ENCODE assay signal across 8 cellular contexts in genomic region chr7:64045301-64046040, GRCh38. TPM values are rescaled to one million over a fixed set of nuclear protein-coding genes. Genes with fewer than 3 reads are reported as not detected.
A peak's percentile ranks its signal among the peaks of the same experiment; 100 is the strongest.
DNase-seq lines count a peak whose midpoint lies in the region; ATAC-seq and TF ChIP-seq lines count a peak whose summit lies in the region.

Gene ZNF727, plus strand, starts transcription at chr7:64045434. Its CDS starts 188 bp downstream, at chr7:64045622.

- peaks cover 2 to 23% of the 10 kb centered on the region in 2 donors for H3K9me3 ChIP-seq in lung (ENCODE audit: control insufficient read depth in 2 of 2, insufficient read depth in 1 of 2, low read length in 1 of 2)
- peaks cover 1 to 88% (median 46%) of the 10 kb centered on the region in 4 donors for H3K9me3 ChIP-seq in stomach

- H3K36me3 Mint-ChIP-seq in activated naive CD8-positive, alpha-beta T cell treated with anti-CD3 and anti-CD28 coated beads, Interleukin-2, amount 50 U/mL, for 24 hours (ENCODE audit: low read depth) = peaks cover 1% of the 10 kb centered on the region

- TF ChIP-seq EP300 in stomach (IDR thresholded peaks at IDR 0.05) = no peak

- peak; percentile 36 for ATAC-seq in activated naive CD8-positive, alpha-beta T cell treated with anti-CD3 and anti-CD28 coated beads, Interleukin-2, amount 50 U/mL, for 24 hours
- ATAC-seq in lung (ENCODE audit: insufficient read depth, low FRiP score) = peak; percentile 79
- ATAC-seq in GM18868 (IDR thresholded peaks at IDR 0.05; ENCODE audit: unreplicated experiment) = no peak

- peaks cover 32% of the 10 kb centered on the region for H3K9me3 Mint-ChIP-seq in activated naive CD8-positive, alpha-beta T cell treated with anti-CD3 and anti-CD28 coated beads, Interleukin-2, amount 50 U/mL, for 24 hours

- H3K27me3 ChIP-seq in lung (ENCODE audit: control insufficient read depth, insufficient read depth) (no peaks in the 10 kb centered on the region), stomach (no peaks in the 10 kb centered on the region)

- H3K4me3 ChIP-seq in lung = peak within 1 kb of the TSS; percentile 73
- H3K4me3 ChIP-seq in stomach = peak within 1 kb of the TSS; percentile 6 to 52 (median 44)

- H3K4me3 Mint-ChIP-seq in activated naive CD8-positive, alpha-beta T cell treated with anti-CD3 and anti-CD28 coated beads, Interleukin-2, amount 50 U/mL, for 24 hours = peak within 1 kb of the TSS; percentile 45

- H3K4me1 Mint-ChIP-seq in activated naive CD8-positive, alpha-beta T cell treated with anti-CD3 and anti-CD28 coated beads, Interleukin-2, amount 50 U/mL, for 24 hours = no peaks in the 10 kb centered on the region

- WGBS in lung, 2 donors = 5 to 16% methylated on average over 33 of the region's 33 CpGs
- WGBS in stomach, 5 donors = 4 to 24% (median 13%) methylated on average over 33 of the region's 33 CpGs

- intact Hi-C loops in stomach (cut with DNase I; ENCODE audit: low total_unique reads) = no loop called here

- H3K27me3 Mint-ChIP-seq in activated naive CD8-positive, alpha-beta T cell treated with anti-CD3 and anti-CD28 coated beads, Interleukin-2, amount 50 U/mL, for 24 hours = no peaks in the 10 kb centered on the region

- peak within 1 kb of the TSS in 1 of 2 donors; percentile 91 for H3K27ac ChIP-seq in lung (ENCODE audit: low read depth in 1 of 2, low read length in 1 of 2)
- H3K27ac ChIP-seq in stomach = peak within 1 kb of the TSS in 4 of 5 donors; percentile 40 to 78 (median 54)

- H3K36me3 ChIP-seq in lung (ENCODE audit: control insufficient read depth in 2 of 2, insufficient read depth in 2 of 2, low read length in 2 of 2) (no peaks in the 10 kb centered on the region), stomach (no peaks in the 10 kb centered on the region)

- TF ChIP-seq CTCF in lung (IDR thresholded peaks at IDR 0.05; ENCODE audit: control extremely low read depth, extremely low read depth) (no peak), stomach (IDR thresholded peaks at IDR 0.05) (no peak)

- H3K4me1 ChIP-seq in lung (ENCODE audit: control insufficient read depth in 2 of 2, insufficient read depth in 2 of 2, low read length in 2 of 2) = peaks cover 0 to 2% of the 10 kb centered on the region in 2 donors
- peaks cover 0 to 11% (median 0%) of the 10 kb centered on the region in 4 donors for H3K4me1 ChIP-seq in stomach

- no peak for TF ChIP-seq POLR2A in stomach (IDR thresholded peaks at IDR 0.05)

- DNase-seq in NCI-H1417 (lab: John Stamatoyannopoulos, UW) (peak in 2 of 3 experiments; percentile 7 to 55), NCI-H1417 treated with DMSO at 0.1 percent for 48 hours (lab: John Stamatoyannopoulos, UW) (no peak), lung (ENCODE audit: low spot score) (peak; percentile 65), stomach (no peak), NCI-H226 (no peak), GM19240 (ENCODE audit: insufficient read length, low spot score) (no peak)
- DNase-seq in activated naive CD8-positive, alpha-beta T cell treated with anti-CD3 and anti-CD28 coated beads, Interleukin-2, amount 50 U/mL, for 24 hours = no peak

- H3K27ac Mint-ChIP-seq in activated naive CD8-positive, alpha-beta T cell treated with anti-CD3 and anti-CD28 coated beads, Interleukin-2, amount 50 U/mL, for 24 hours = no peak within 1 kb of the TSS

RNA-seq across cellular contexts. Expression of gene ZNF727, which starts in this region (rescaled TPM):
- 1 to 10 TPM in 1 of 2 donors, under 1 TPM in 1; 0.34 to 4.4 TPM for total RNA-seq in lung
- polyA plus RNA-seq in lung = under 1 TPM; 0.08 to 0.12 TPM
- total RNA-seq in stomach = 1 to 10 TPM in 2 of 5 donors, not detected in 3; 1.3 to 8.4 TPM
- not detected for polyA plus RNA-seq in stomach

Comparison
In these comparisons a context has a peak if more than half of its experiments do, and no peak if none do; other contexts are left out.
1. DNase-seq: peak in NCI-H1417 (2 of 3) and lung (single experiment); none in NCI-H1417 treated with DMSO at 0.1 percent for 48 hours (single experiment), activated naive CD8-positive, alpha-beta T cell treated with anti-CD3 and anti-CD28 coated beads, Interleukin-2, amount 50 U/mL, for 24 hours (single experiment), stomach (single experiment), NCI-H226 (single experiment) and GM19240 (single experiment).